Comparison of ENCODE assay signal across 8 cellular contexts in genomic region chr3:45795882-45796765, GRCh38.
DNase-seq lines count a peak whose midpoint lies in the region; ATAC-seq and TF ChIP-seq lines count a peak whose summit lies in the region.

A gene with protein sequence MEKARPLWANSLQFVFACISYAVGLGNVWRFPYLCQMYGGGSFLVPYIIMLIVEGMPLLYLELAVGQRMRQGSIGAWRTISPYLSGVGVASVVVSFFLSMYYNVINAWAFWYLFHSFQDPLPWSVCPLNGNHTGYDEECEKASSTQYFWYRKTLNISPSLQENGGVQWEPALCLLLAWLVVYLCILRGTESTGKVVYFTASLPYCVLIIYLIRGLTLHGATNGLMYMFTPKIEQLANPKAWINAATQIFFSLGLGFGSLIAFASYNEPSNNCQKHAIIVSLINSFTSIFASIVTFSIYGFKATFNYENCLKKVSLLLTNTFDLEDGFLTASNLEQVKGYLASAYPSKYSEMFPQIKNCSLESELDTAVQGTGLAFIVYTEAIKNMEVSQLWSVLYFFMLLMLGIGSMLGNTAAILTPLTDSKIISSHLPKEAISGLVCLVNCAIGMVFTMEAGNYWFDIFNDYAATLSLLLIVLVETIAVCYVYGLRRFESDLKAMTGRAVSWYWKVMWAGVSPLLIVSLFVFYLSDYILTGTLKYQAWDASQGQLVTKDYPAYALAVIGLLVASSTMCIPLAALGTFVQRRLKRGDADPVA (minus strand): TSS chr3:45796536. CDS start chr3:45796419, 117 bp downstream.

- in situ Hi-C loops in astrocyte of the cerebellum (cut with HindIII; ENCODE audit: low sequenced_read_pairs) = no loop called here

- no peak for TF ChIP-seq CTCF in astrocyte of the cerebellum (IDR thresholded peaks at IDR 0.05; ENCODE audit: low read depth, low read length, missing control alignments)

- peak within 1 kb of the TSS; percentile 60 to 81 for H3K4me3 Mint-ChIP-seq in stimulated activated naive CD8-positive, alpha-beta T cell treated with anti-CD3 and anti-CD28 coated beads, Interleukin-15, amount 100 ng/mL, for 72 hours

- peaks cover 19% of the 10 kb centered on the region for H3K4me1 Mint-ChIP-seq in stimulated activated naive CD8-positive, alpha-beta T cell treated with anti-CD3 and anti-CD28 coated beads, Interleukin-15, amount 100 ng/mL, for 72 hours

- peaks cover 78% of the 10 kb centered on the region for H3K27me3 Mint-ChIP-seq in stimulated activated naive CD8-positive, alpha-beta T cell treated with anti-CD3 and anti-CD28 coated beads, Interleukin-15, amount 100 ng/mL, for 72 hours

- no peaks in the 10 kb centered on the region for H3K9me3 Mint-ChIP-seq in stimulated activated naive CD8-positive, alpha-beta T cell treated with anti-CD3 and anti-CD28 coated beads, Interleukin-15, amount 100 ng/mL, for 72 hours

- peak; percentile 68 for ATAC-seq in stimulated activated naive CD8-positive, alpha-beta T cell treated with anti-CD3 and anti-CD28 coated beads, Interleukin-15, amount 100 ng/mL, for 72 hours
- no peak for ATAC-seq in HG03025 (IDR thresholded peaks at IDR 0.05; ENCODE audit: low FRiP score, unreplicated experiment)

- DNase-seq in NCI-H82 (lab: John Stamatoyannopoulos, UW) = peak; percentile 67
- DNase-seq in NCI-H82 treated with DMSO at 0.1 percent for 48 hours (lab: John Stamatoyannopoulos, UW; ENCODE audit: unreplicated experiment) = no peak
- DNase-seq in astrocyte of the cerebellum (ENCODE audit: low read depth) = no peak
- DNase-seq in left kidney (ENCODE audit: low read depth, low spot score) = peak; percentile 62
- DNase-seq in stimulated activated naive CD8-positive, alpha-beta T cell treated with anti-CD3 and anti-CD28 coated beads, Interleukin-15, amount 100 ng/mL, for 72 hours = peak in 1 of 2 donors; percentile 20
- no peak for DNase-seq in NK-92 treated with Interleukin-12 subunit alpha and Interleukin-12 subunit beta, amount 100 ng/mL, for 24 hours (lab: John Stamatoyannopoulos, UW)
- DNase-seq in effector CD4-positive, alpha-beta T cell = no peak

- peak within 1 kb of the TSS; percentile 23 for H3K4me3 ChIP-seq in astrocyte of the cerebellum (ENCODE audit: low read depth, low read length)

- H3K27ac Mint-ChIP-seq in stimulated activated naive CD8-positive, alpha-beta T cell treated with anti-CD3 and anti-CD28 coated beads, Interleukin-15, amount 100 ng/mL, for 72 hours = no peak within 1 kb of the TSS

Comparison
In these comparisons a context has a peak if more than half of its experiments do, and no peak if none do; other contexts are left out.
1. DNase-seq: peak in NCI-H82 (single experiment) and left kidney (single experiment); none in NCI-H82 treated with DMSO at 0.1 percent for 48 hours (single experiment), astrocyte of the cerebellum (single experiment), NK-92 treated with Interleukin-12 subunit alpha and Interleukin-12 subunit beta, amount 100 ng/mL, for 24 hours (single experiment) and effector CD4-positive, alpha-beta T cell (single experiment).